14 cellular contexts compared by ENCODE assay signal in the genomic region with DNA sequence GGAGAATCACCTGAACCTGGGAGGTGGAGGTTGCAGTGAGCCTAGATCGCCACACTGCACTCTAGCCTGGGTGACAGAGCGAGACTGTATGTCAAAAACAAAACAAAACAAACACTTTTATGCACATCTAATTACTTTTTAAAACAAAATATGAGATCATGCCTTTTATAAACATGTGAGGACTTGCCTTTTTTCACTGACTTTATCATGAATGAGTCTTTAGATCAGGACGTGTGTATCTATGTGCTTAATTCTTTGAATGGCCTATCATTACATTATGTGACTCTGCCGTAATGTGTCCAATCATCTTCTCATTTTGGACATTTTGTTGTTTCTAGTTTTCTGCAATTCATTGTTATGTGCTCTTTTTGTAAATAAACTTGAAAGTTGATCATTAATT.
"Had no signal": no experiment of that assay in that cellular context is flagged by ENCODE, and none has a peak within 500 bp of the region (broad histone marks: within the 10 kb centered on the region; RNA-seq: fewer than 3 reads in every experiment).

No MANE protein-coding gene starts in this region.

- H3K9me3 Mint-ChIP-seq: neural crest cell had no signal

- ATAC-seq: gastrocnemius medialis, left ventricle myocardium superior, T-helper 17 cell, upper lobe of right lung had no signal

- H3K4me3 ChIP-seq: coronary artery, gastrocnemius medialis, ovary, upper lobe of right lung had no signal

- H3K27ac ChIP-seq: coronary artery, gastrocnemius medialis, ovary, upper lobe of right lung had no signal

- DNase-seq: activated CD4-positive, alpha-beta T cell treated with anti-CD3 and anti-CD28 coated beads, Interleukin-2, amount 50 U/mL, for 4 hours; activated CD4-positive, CD25-positive, alpha-beta regulatory T cell; caudate nucleus; effector CD4-positive, alpha-beta T cell; gastrocnemius medialis; kidney; left ventricle myocardium superior; ovary; stimulated activated CD4-positive, alpha-beta T cell treated with anti-CD3 and anti-CD28 coated beads, Interleukin-12 subunit alpha, Interleukin-12 subunit beta, amount 100 ng/mL, for 4 hours; stimulated activated naive CD4-positive, alpha-beta T cell treated with Interleukin-2 at 50 U/mL for 16 hours; T-helper 17 cell; upper lobe of right lung had no signal

- H3K27me3 ChIP-seq: gastrocnemius medialis, ovary, upper lobe of right lung had no signal

- H3K4me1 ChIP-seq: gastrocnemius medialis, upper lobe of right lung had no signal

- H3K36me3 ChIP-seq: ovary had no signal

- H3K27ac Mint-ChIP-seq: T-helper 17 cell had no signal

- H3K27me3 Mint-ChIP-seq: T-helper 17 cell had no signal

- H3K4me1 Mint-ChIP-seq: neural crest cell had no signal

- H3K4me3 Mint-ChIP-seq: neural crest cell, T-helper 17 cell had no signal
